19 cellular contexts compared by ENCODE assay signal in the genomic region with DNA sequence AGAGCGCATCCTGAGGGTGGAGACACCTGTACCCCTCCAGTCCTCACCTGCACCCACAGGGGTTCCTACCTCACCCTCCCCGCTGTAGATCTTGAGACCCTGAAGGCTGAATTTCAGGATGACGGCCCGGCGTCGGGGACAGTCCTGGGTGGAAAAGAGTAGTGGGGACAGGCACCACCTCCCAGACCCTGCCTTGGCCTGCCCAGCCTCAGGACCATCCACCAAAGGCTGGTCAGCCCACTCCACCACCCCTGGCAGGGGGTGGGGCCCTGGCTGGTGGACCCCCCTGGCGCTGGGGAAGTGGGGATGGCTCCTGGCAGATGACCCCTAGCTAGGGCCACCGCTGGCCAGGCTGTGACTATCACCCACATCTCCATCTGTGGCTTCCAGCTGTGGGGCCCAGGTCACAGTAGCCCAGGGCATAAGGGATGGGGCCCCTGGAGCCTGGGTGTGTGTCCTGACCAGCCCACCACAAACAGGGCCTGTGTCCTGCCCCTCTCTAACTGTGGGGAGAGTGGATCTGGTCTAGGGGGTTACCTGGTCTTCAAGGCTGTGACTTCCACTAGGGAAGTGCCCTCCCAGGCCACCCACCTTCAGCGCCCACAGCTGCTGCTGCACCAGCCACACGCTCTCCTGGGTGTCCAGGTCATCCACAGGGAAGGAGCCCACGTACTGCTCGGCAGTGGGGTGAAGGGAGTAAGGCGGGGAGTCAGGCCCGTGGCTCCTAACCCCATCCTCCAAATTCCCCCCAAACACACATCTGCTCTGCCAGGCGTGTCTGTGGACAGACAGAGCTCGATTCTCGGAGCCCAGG. TPM values are rescaled to one million over a fixed set of nuclear protein-coding genes. Genes with fewer than 3 reads are reported as not detected.
DNase-seq lines count a peak whose midpoint lies in the region; ATAC-seq and TF ChIP-seq lines count a peak whose summit lies in the region.
"Had no signal": no experiment of that assay in that cellular context is flagged by ENCODE, and none has a peak within 500 bp of the region (broad histone marks: within the 10 kb centered on the region; RNA-seq: fewer than 3 reads in every experiment).

No MANE protein-coding gene starts in this region.

- CTCF ChIA-PET in A673 (lab: Charles Lee) = interaction anchor here (1.1 kb wide), 1 partner anchor 30 kb away, joined by 3 read pairs; no protein-coding TSS in a partner anchor

- H2BK15ac ChIP-seq in H9 (ENCODE audit: low read depth, low read length) = no peak overlapping the region

- no peak overlapping the region for H3K56ac ChIP-seq in H9 (ENCODE audit: insufficient read length, low read depth, low read length)

- intact Hi-C loops in A673 (cut with micrococcal nuclease; ENCODE audit: unreplicated experiment) = no loop called here

- H3K27me3 ChIP-seq in H9 (ENCODE audit: insufficient read depth, low read length) (peaks cover 8% of the 10 kb centered on the region; the same call in 1 of the 2 replicates), osteoblast (ENCODE audit: insufficient read depth, low read length) (peaks cover 28% of the 10 kb centered on the region), A673 (replicated peaks; ENCODE audit: insufficient read depth, low read depth, low read length, poor library complexity) (peaks cover 5% of the 10 kb centered on the region)
- H3K27me3 ChIP-seq: thyroid gland had no signal

- H3K27ac Mint-ChIP-seq in H9 = peak overlapping the region in 1 of 3 experiments; percentile 55; a peak in 2 of 7 replicates
- H3K27ac Mint-ChIP-seq: activated CD8-positive, alpha-beta T cell treated with anti-CD3 and anti-CD28 coated beads, Interleukin-2, amount 10 ng/mL, durations not matched to agents 7 days and 5 days; activated T-helper 1 cell treated with anti-CD3 and anti-CD28 coated beads, Interleukin-12 subunit alpha, Interleukin-12 subunit beta, Interleukin-2, Interleukin-4 antibody, amounts not matched to agents 30 ng/mL and 10 ng/mL and 1 ng/mL, durations not matched to agents 14 hours and 24 hours and 36 hours; CD4-positive, alpha-beta T cell; stimulated activated memory B cell treated with anti-CD40 and anti-IgM and Interleukin-4, amounts not matched to agents 10 μg/mL and 1 μg/mL and 100 μg/mL, for 72 hours had no signal

- H3K4me3 Mint-ChIP-seq in H9 = no peak overlapping the region; a peak in 1 of 5 replicates
- H3K4me3 Mint-ChIP-seq: activated CD8-positive, alpha-beta T cell treated with anti-CD3 and anti-CD28 coated beads, Interleukin-2, amount 10 ng/mL, durations not matched to agents 7 days and 5 days; activated T-helper 1 cell treated with anti-CD3 and anti-CD28 coated beads, Interleukin-12 subunit alpha, Interleukin-12 subunit beta, Interleukin-2, Interleukin-4 antibody, amounts not matched to agents 30 ng/mL and 10 ng/mL and 1 ng/mL, durations not matched to agents 14 hours and 24 hours and 36 hours; stimulated activated memory B cell treated with anti-CD40 and anti-IgM and Interleukin-4, amounts not matched to agents 10 μg/mL and 1 μg/mL and 100 μg/mL, for 72 hours had no signal

- H3K36me3 ChIP-seq in osteoblast (ENCODE audit: insufficient read depth, low read length) (no peaks in the 10 kb centered on the region), A673 (ENCODE audit: insufficient read depth, low read length, poor library complexity, severe bottlenecking) (no peaks in the 10 kb centered on the region)
- H3K36me3 ChIP-seq: SJCRH30, thyroid gland had no signal

- H3K79me2 ChIP-seq in H9 (ENCODE audit: insufficient read depth, low read length) (no peaks in the 10 kb centered on the region), osteoblast (ENCODE audit: insufficient read depth, low read length) (no peaks in the 10 kb centered on the region)

- H3K4me1 ChIP-seq in H9 (ENCODE audit: insufficient read depth, low read length) = peaks cover 4% of the 10 kb centered on the region; the same call in 1 of the 2 replicates
- H3K4me1 ChIP-seq in osteoblast (ENCODE audit: insufficient read depth, low read length) = peaks cover under 1% of the 10 kb centered on the region
- peaks cover 3% of the 10 kb centered on the region for H3K4me1 ChIP-seq in A673 (ENCODE audit: insufficient read depth, low read length, poor library complexity, severe bottlenecking)

- no peak overlapping the region for H3K9ac ChIP-seq in H9 (ENCODE audit: extremely low read depth, insufficient read length, low read length)

- H4K5ac ChIP-seq in H9 (ENCODE audit: insufficient read length, low read depth, low read length) = no peak overlapping the region

- POLR2A ChIA-PET in A673 (lab: Charles Lee; ENCODE audit: low non-redundant PET) = no interaction called here

- no peaks in the 10 kb centered on the region for H3K36me3 Mint-ChIP-seq in H9 (ENCODE audit: insufficient read depth in 1 of 3, low read depth in 3 of 3)
- H3K36me3 Mint-ChIP-seq: stimulated activated memory B cell treated with anti-CD40 and anti-IgM and Interleukin-4, amounts not matched to agents 10 μg/mL and 1 μg/mL and 100 μg/mL, for 72 hours had no signal

- H3K4ac ChIP-seq in H9 (ENCODE audit: low read depth, low read length) = no peak overlapping the region

- H3K9me3 Mint-ChIP-seq in H9 = no peaks in the 10 kb centered on the region; a peak in 1 of 5 replicates
- H3K9me3 Mint-ChIP-seq: activated T-helper 1 cell treated with anti-CD3 and anti-CD28 coated beads, Interleukin-12 subunit alpha, Interleukin-12 subunit beta, Interleukin-2, Interleukin-4 antibody, amounts not matched to agents 30 ng/mL and 10 ng/mL and 1 ng/mL, durations not matched to agents 14 hours and 24 hours and 36 hours; CD4-positive, alpha-beta T cell; stimulated activated memory B cell treated with anti-CD40 and anti-IgM and Interleukin-4, amounts not matched to agents 10 μg/mL and 1 μg/mL and 100 μg/mL, for 72 hours had no signal

- H2BK120ac ChIP-seq in H9 (ENCODE audit: low read depth, low read length, poor library complexity, severe bottlenecking) = no peak overlapping the region

- no CpG with 5 or more reads among the region's 17 CpGs for WGBS in H9 (ENCODE audit: extremely low coverage, insufficient read length, low lambda C conversion rate)

- H3K27ac ChIP-seq in H9 (ENCODE audit: insufficient read length, low read depth, low read length) (no peak overlapping the region), coronary artery (no peak overlapping the region), osteoblast (ENCODE audit: low read depth, low read length) (no peak overlapping the region), A673 (ENCODE audit: low read depth, low read length, poor library complexity, severe bottlenecking) (no peak overlapping the region)
- H3K27ac ChIP-seq: SJCRH30, thyroid gland had no signal

- no peak for ATAC-seq in GM19324 (IDR thresholded peaks at IDR 0.05; ENCODE audit: low FRiP score, unreplicated experiment)
- ATAC-seq: activated CD8-positive, alpha-beta T cell treated with anti-CD3 and anti-CD28 coated beads, Interleukin-2, amount 10 ng/mL, durations not matched to agents 7 days and 5 days; stimulated activated memory B cell treated with anti-CD40 and anti-IgM and Interleukin-4, amounts not matched to agents 10 μg/mL and 1 μg/mL and 100 μg/mL, for 72 hours had no signal

- DNase-seq in AG08396 (ENCODE audit: low spot score) (peak; percentile 5), H9 (no peak), coronary artery (ENCODE audit: low spot score) (peak; percentile 62), osteoblast (ENCODE audit: insufficient read length, low spot score, missing footprints) (peak; percentile 72), A673 (ENCODE audit: low spot score) (no peak), glomerular visceral epithelial cell (ENCODE audit: extremely low spot score) (no peak)
- DNase-seq in effector CD4-positive, alpha-beta T cell = no peak
- DNase-seq: activated CD8-positive, alpha-beta T cell treated with anti-CD3 and anti-CD28 coated beads, Interleukin-2, amount 10 ng/mL, durations not matched to agents 7 days and 5 days; CD4-positive, alpha-beta T cell; cortex of kidney; DMS 273 treated with DMSO at 0.1 percent for 48 hours; Karpas-422; NCI-H1930; T-helper 2 cell; thyroid gland had no signal

- no peak overlapping the region for H4K91ac ChIP-seq in H9 (ENCODE audit: insufficient read length, low read depth, low read length)

- H2AFZ ChIP-seq in H9 (ENCODE audit: low read length) (no peak overlapping the region), osteoblast (ENCODE audit: low read length) (no peak overlapping the region)

- H4K20me1 ChIP-seq in H9 (ENCODE audit: control insufficient read depth, insufficient read depth, insufficient read length) (no peaks in the 10 kb centered on the region), osteoblast (ENCODE audit: insufficient read depth, low read length) (peaks cover 5% of the 10 kb centered on the region)

- TF ChIP-seq CTCF in H9 (conservative IDR thresholded peaks at IDR 0.05) = no peak
- no peak for TF ChIP-seq CTCF in coronary artery (IDR thresholded peaks at IDR 0.05)
- no peak for TF ChIP-seq CTCF in osteoblast (IDR thresholded peaks at IDR 0.05; ENCODE audit: extremely low read depth, low read depth, low read length)
- no peak for TF ChIP-seq CTCF in A673 (conservative IDR thresholded peaks at IDR 0.05; ENCODE audit: low read depth, low read length)

- BruUV-seq in A673 (replicated peaks; lab: Mats Ljungman, UMichigan) = no TSS peak

- H3K4me1 Mint-ChIP-seq in H9 = peaks cover 23 to 37% of the 10 kb centered on the region in 2 experiments

- H3K23me2 ChIP-seq in H9 (ENCODE audit: insufficient read length, low read depth, low read length, poor library complexity, severe bottlenecking) = peaks cover 4% of the 10 kb centered on the region

- no peak overlapping the region for H2BK5ac ChIP-seq in H9 (ENCODE audit: insufficient read length, low read length)

- H3K18ac ChIP-seq in H9 (ENCODE audit: insufficient read length, low read depth, low read length) = peak overlapping the region; percentile 27

- no peak overlapping the region for H3K4me3 ChIP-seq in coronary artery
- no peak overlapping the region for H3K4me3 ChIP-seq in osteoblast (ENCODE audit: insufficient read depth, low read length)
- H3K4me3 ChIP-seq in A673 (ENCODE audit: low read depth, low read length, poor library complexity, severe bottlenecking) = no peak overlapping the region
- H3K4me3 ChIP-seq: SJCRH30, thyroid gland had no signal

- peaks cover 36% of the 10 kb centered on the region for H3K27me3 Mint-ChIP-seq in H9 (ENCODE audit: low read depth)

- H4K8ac ChIP-seq in H9 (replicated peaks; ENCODE audit: insufficient read length, low read depth, low read length) = no peak overlapping the region

- peak overlapping the region; percentile 70 for H3K14ac ChIP-seq in H9 (ENCODE audit: insufficient read depth, low read length)

- H3T11ph ChIP-seq in H9 (ENCODE audit: low read length) = no peak overlapping the region

- H3K79me1 ChIP-seq in H9 (ENCODE audit: insufficient read depth, low read depth, low read length, poor library complexity, severe bottlenecking) = no peaks in the 10 kb centered on the region

- no peak overlapping the region for H2AK5ac ChIP-seq in H9 (ENCODE audit: insufficient read length, low read length)

- no peak overlapping the region for H3K4me2 ChIP-seq in H9 (ENCODE audit: insufficient read depth, insufficient read length, low read length)
- H3K4me2 ChIP-seq in osteoblast (ENCODE audit: insufficient read depth, low read length) = no peak overlapping the region

- H2BK20ac ChIP-seq in H9 (ENCODE audit: low read depth, low read length, poor library complexity, severe bottlenecking) = no peak overlapping the region

- H3K23ac ChIP-seq in H9 (ENCODE audit: insufficient read length, low read depth, low read length) = no peak overlapping the region

- H2BK12ac ChIP-seq in H9 (ENCODE audit: insufficient read length, low read depth, low read length) = no peak overlapping the region

- H3K9me3 ChIP-seq in H9 (ENCODE audit: control insufficient read depth, low read depth, low read length) (no peaks in the 10 kb centered on the region), osteoblast (ENCODE audit: low read depth, low read length) (no peaks in the 10 kb centered on the region), A673 (ENCODE audit: low read depth, low read length, poor library complexity, severe bottlenecking) (no peaks in the 10 kb centered on the region)
- H3K9me3 ChIP-seq: SJCRH30, thyroid gland had no signal

RNA-seq across cellular contexts. Expression of a gene that starts 5.4 kb away (rescaled TPM):
- total RNA-seq in H9 (2021) (7.2 and 8.7 TPM in 2 replicates), osteoblast (1.4 and 1.8 TPM in 2 replicates), A673 (2021) (1.1 and 1.9 TPM in 2 replicates)

RNA-seq across cellular contexts. Expression of a gene that starts 9.3 kb away (rescaled TPM):
- total RNA-seq in H9 (2021) (3.4 and 5.1 TPM in 2 replicates), osteoblast (0.29 and 0.36 TPM in 2 replicates), A673 (2021) (0.28 and 0.71 TPM in 2 replicates)
- total RNA-seq: activated CD8-positive, alpha-beta T cell treated with anti-CD3 and anti-CD28 coated beads, Interleukin-2, amount 10 ng/mL, durations not matched to agents 7 days and 5 days; activated T-helper 1 cell treated with anti-CD3 and anti-CD28 coated beads, Interleukin-12 subunit alpha, Interleukin-12 subunit beta, Interleukin-2, Interleukin-4 antibody, amounts not matched to agents 30 ng/mL and 10 ng/mL and 1 ng/mL, durations not matched to agents 14 hours and 24 hours and 36 hours; CD4-positive, alpha-beta T cell had no signal

RNA-seq across cellular contexts. Expression of a gene that starts 60.0 kb away (rescaled TPM):
- total RNA-seq in H9 (2021) = 127 TPM in 2 replicates
- 249 and 267 TPM in 2 replicates for total RNA-seq in osteoblast
- total RNA-seq in A673 (2021) = 334 and 337 TPM in 2 replicates

Comparison
In these comparisons a context has a peak if more than half of its experiments do, and no peak if none do; other contexts are left out.
1. DNase-seq: peak in AG08396 (single experiment), coronary artery (single experiment) and osteoblast (single experiment); none in H9 (single experiment), A673 (single experiment), effector CD4-positive, alpha-beta T cell (single experiment) and glomerular visceral epithelial cell (single experiment).